In the genomic region with DNA sequence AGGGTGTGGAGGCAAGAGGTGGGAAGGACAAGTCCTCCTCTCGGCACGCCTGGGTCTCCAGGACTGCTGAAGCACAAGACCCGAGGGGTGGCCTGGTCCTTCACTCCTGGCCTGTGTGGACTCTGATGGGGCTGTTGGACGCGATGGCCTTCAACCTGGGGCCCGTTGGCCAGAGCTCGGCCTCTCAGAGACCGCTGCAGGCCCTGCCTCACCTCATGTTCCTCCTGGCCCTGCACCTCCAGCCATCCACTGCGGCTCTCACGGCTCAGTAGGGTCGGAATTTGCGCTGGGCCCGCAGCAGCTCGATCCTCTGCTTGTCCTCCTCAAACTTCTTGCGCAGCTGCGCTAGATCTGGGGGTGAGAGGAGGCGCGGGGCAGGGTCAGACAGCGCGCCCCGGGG, we compare ENCODE assay signal across 8 cellular contexts. TPM values are rescaled to one million over a fixed set of nuclear protein-coding genes. Genes with fewer than 3 reads are reported as not detected.
DNase-seq lines count a peak whose midpoint lies in the region; ATAC-seq, FAIRE-seq and TF ChIP-seq lines count a peak whose summit lies in the region.
"Not testable (repeated sequence)": the region's sequence is repeated elsewhere in the genome, so short reads cannot be mapped to it uniquely, and the experiment has no call there.
"Had no signal": no experiment of that assay in that cellular context is flagged by ENCODE, and none has a peak within 500 bp of the region (broad histone marks: within the 10 kb centered on the region; RNA-seq: fewer than 3 reads in every experiment).

No MANE protein-coding gene starts in this region.

- not testable (repeated sequence) for ATAC-seq in K562, left ventricle myocardium superior, HepG2, lower lobe of right lung

- TF ChIP-seq CTCF in K562 (IDR thresholded peaks at IDR 0.05 in 2 of 3, conservative IDR thresholded peaks at IDR 0.05 in 1 of 3; ENCODE audit: insufficient read depth in 2 of 3, low read depth in 1 of 3, low read length in 3 of 3); left ventricle myocardium inferior (IDR thresholded peaks at IDR 0.05; ENCODE audit: borderline replicate concordance); kidney (IDR thresholded peaks at IDR 0.05; ENCODE audit: borderline replicate concordance, extremely low read depth, insufficient read depth); HepG2 (CRISPR knock-in tag; IDR thresholded peaks at IDR 0.05); lower lobe of right lung (IDR thresholded peaks at IDR 0.05): not testable (repeated sequence)

- WGBS in K562 (ENCODE audit: insufficient coverage, low coverage, missing lambda C conversion rate) = 93% methylated on average over 9 of the region's 21 CpGs
- 98% methylated on average over 7 of the region's 21 CpGs for WGBS in HepG2 (ENCODE audit: low lambda C conversion rate)

- not testable (repeated sequence) for H3K9me1 ChIP-seq in K562 (ENCODE audit: control insufficient read depth, insufficient read depth, low read length)

- not testable (repeated sequence) for TF ChIP-seq EP300 in K562 (IDR thresholded peaks at IDR 0.05; ENCODE audit: low read length); HepG2 (IDR thresholded peaks at IDR 0.05; ENCODE audit: low read depth in 2 of 2, low read length in 2 of 2); HepG2 (CRISPR knock-in tag; IDR thresholded peaks at IDR 0.05; ENCODE audit: borderline replicate concordance)

- H3K27me3 ChIP-seq in K562 (ENCODE audit: control insufficient read depth in 2 of 2, insufficient read depth in 2 of 2, low read length in 2 of 2); left ventricle myocardium inferior (ENCODE audit: low read depth); HepG2 (ENCODE audit: control insufficient read depth in 1 of 2, insufficient read depth in 2 of 2, low read length in 2 of 2); lower lobe of right lung (ENCODE audit: low read depth): not testable (repeated sequence)

- not testable (repeated sequence) for BruUV-seq in K562 (replicated peaks; lab: Mats Ljungman, UMichigan); HepG2 (replicated peaks; lab: Mats Ljungman, UMichigan)

- not testable (repeated sequence) for TF ChIP-seq RAD21 in K562 (CRISPR knock-in tag; conservative IDR thresholded peaks at IDR 0.05 in 1 of 2, IDR thresholded peaks at IDR 0.05 in 1 of 2); HepG2 (CRISPR knock-in tag; IDR thresholded peaks at IDR 0.05)

- H3K4me3 ChIP-seq in K562; left ventricle myocardium inferior; kidney (ENCODE audit: low read length in 2 of 2); HepG2 (replicated peaks in 1 of 3; ENCODE audit: insufficient read depth in 1 of 3, low read depth in 2 of 3, low read length in 3 of 3); lower lobe of right lung: not testable (repeated sequence)

- peaks cover 0 to 16% of the 10 kb centered on the region in 2 experiments; a peak in 2 of 5 replicates for H3K4me1 ChIP-seq in K562 (replicated peaks in 1 of 2; ENCODE audit: control insufficient read depth in 2 of 2, insufficient read depth in 2 of 2, low read length in 2 of 2)
- H3K4me1 ChIP-seq in left ventricle myocardium inferior; kidney (ENCODE audit: control insufficient read depth in 1 of 2, insufficient read depth in 1 of 2, low read depth in 1 of 2, low read length in 2 of 2); HepG2 (ENCODE audit: insufficient read depth, low read length); lower lobe of right lung: not testable (repeated sequence)

- H4K20me1 ChIP-seq in K562 (replicated peaks; ENCODE audit: control insufficient read depth, insufficient read depth, low read length); HepG2 (ENCODE audit: insufficient read depth, low read length): not testable (repeated sequence)

- not testable (repeated sequence) for H3K27ac ChIP-seq in K562 (ENCODE audit: extremely low read depth, low read depth, low read length); kidney (ENCODE audit: low read depth in 2 of 2, low read length in 2 of 2); HepG2 (ENCODE audit: extremely low read length, insufficient read depth, low read length)
- H3K27ac ChIP-seq in left ventricle myocardium inferior (replicated peaks) = peak overlapping the region; percentile 57
- peak overlapping the region; percentile 18 for H3K27ac ChIP-seq in lower lobe of right lung

- not testable (repeated sequence) for H3K9me3 ChIP-seq in K562 (replicated peaks; ENCODE audit: control insufficient read depth, insufficient read depth, low read depth, low read length); left ventricle myocardium inferior (replicated peaks); kidney (ENCODE audit: control insufficient read depth in 1 of 2, low read length in 2 of 2); HepG2 (ENCODE audit: low read length); lower lobe of right lung

- not testable (repeated sequence) for H2AFZ ChIP-seq in K562 (ENCODE audit: low read depth, low read length); HepG2 (ENCODE audit: low read length)

- H3K36me3 ChIP-seq in K562 (ENCODE audit: control insufficient read depth, insufficient read depth, low read length) (peaks cover 43% of the 10 kb centered on the region; the same call in 1 of the 3 replicates), left ventricle myocardium inferior (peaks cover 57% of the 10 kb centered on the region), HepG2 (replicated peaks in 1 of 2; ENCODE audit: control insufficient read depth in 1 of 2, insufficient read depth in 2 of 2, low read length in 2 of 2) (peaks cover 8 to 24% of the 10 kb centered on the region in 2 experiments; a peak in 4 of 5 replicates), lower lobe of right lung (peaks cover 57% of the 10 kb centered on the region)
- not testable (repeated sequence) for H3K36me3 ChIP-seq in kidney (ENCODE audit: control insufficient read depth in 1 of 2, insufficient read depth in 2 of 2, low read length in 2 of 2)

- not testable (repeated sequence) for H3K79me2 ChIP-seq in K562 (ENCODE audit: control insufficient read depth, insufficient read depth, low read length); HepG2 (ENCODE audit: insufficient read depth, low read length)

- in situ Hi-C loops in K562 (cut with MboI); HepG2 (cut with HindIII; ENCODE audit: extremely low pct_ligation_motif_present, low pct_unique_long_range_greater_than_20kb): not testable (repeated sequence)

- DNase-seq in K562 (ENCODE audit: extremely low read depth in 1 of 4, low spot score in 3 of 4); left ventricle myocardium inferior; HepG2 (ENCODE audit: low spot score); lower lobe of right lung: not testable (repeated sequence)
- DNase-seq in left ventricle myocardium superior (peak; percentile 20), kidney (peak; percentile 32)

- intact Hi-C loops in K562 (cut with micrococcal nuclease); left ventricle myocardium inferior (cut with micrococcal nuclease); left ventricle myocardium superior (cut with micrococcal nuclease); kidney (cut with DNase I); HepG2 (cut with micrococcal nuclease; ENCODE audit: unreplicated experiment); lower lobe of right lung (cut with DNase I): not testable (repeated sequence)

- peak; percentile 59 for TF ChIP-seq POLR2A in K562 (conservative IDR thresholded peaks at IDR 0.05)
- not testable (repeated sequence) for TF ChIP-seq POLR2A in HepG2 (IDR thresholded peaks at IDR 0.05; ENCODE audit: insufficient read depth in 1 of 2, low read depth in 2 of 2, low read length in 2 of 2)

- H3K9ac ChIP-seq in K562 (ENCODE audit: insufficient read depth in 1 of 2, low read depth in 2 of 2, low read length in 2 of 2); kidney (ENCODE audit: low read length in 2 of 2); HepG2 (ENCODE audit: insufficient read depth, low read depth, low read length): not testable (repeated sequence)

- FAIRE-seq in K562 (lab: Jason Lieb, UNC); kidney (lab: Jason Lieb, UNC); HepG2 (lab: Jason Lieb, UNC): not testable (repeated sequence)

- POLR2A ChIA-PET in K562 (lab: Yijun Ruan, JAX); HepG2 (lab: Yijun Ruan, JAX): not testable (repeated sequence)

- H3K4me2 ChIP-seq in K562 (ENCODE audit: insufficient read depth, low read length); HepG2 (ENCODE audit: low read depth, low read length): not testable (repeated sequence)

- CTCF ChIA-PET in K562 (lab: Yijun Ruan, JAX; ENCODE audit: low intra/inter-chr PET ratio); HepG2 (lab: Yijun Ruan, JAX; ENCODE audit: low intra/inter-chr PET ratio, low total read pairs): not testable (repeated sequence)

RNA-seq across cellular contexts. Expression of a gene that starts 20.7 kb away (rescaled TPM):
- 26.6 and 59.0 TPM in 2 replicates for total RNA-seq in K562 (2011; cell fraction: chromatin; rRNA removed; ENCODE audit: low replicate concordance)
- 39.4 and 42.1 TPM in 2 replicates for total RNA-seq in K562 (2011; cell fraction: nucleolus; rRNA removed)
- 33.8 and 38.9 TPM in 2 replicates for total RNA-seq in K562 (2011; cell fraction: nucleoplasm; rRNA removed)
- 25.2 and 29.1 TPM in 2 replicates for total RNA-seq in K562 (2014; rRNA removed)
- total RNA-seq in K562 (2014; rRNA removed; fragmentation: Illumina TruSeq; extraction: Trizol) = 20.1 and 22.6 TPM in 2 replicates
- 19.3 and 22.6 TPM in 2 replicates for total RNA-seq in K562 (2015; rRNA removed; fragmentation: Illumina TruSeq; extraction: Trizol)
- total RNA-seq in K562 (2021) = 19.9 and 21.9 TPM in 2 replicates
- polyA plus RNA-seq in K562 (2011; rRNA removed) = 51.9 and 62.6 TPM in 2 replicates
- polyA plus RNA-seq in K562 (2011; cell fraction: cytosol; rRNA removed) = 35.5 and 56.3 TPM in 2 replicates
- polyA plus RNA-seq in K562 (2011; cell fraction: nucleus; rRNA removed) = 74.9 and 83.4 TPM in 2 replicates
- 13.3 and 21.9 TPM in 2 replicates for polyA plus RNA-seq in K562 (2012)
- 32.2 and 35.0 TPM in 2 replicates for polyA plus RNA-seq in K562 (2014; fragmentation: Illumina TruSeq; extraction: Trizol)
- polyA plus RNA-seq in K562 (2014; fragmentation: Nextera tagmentation; extraction: Ambion mirVana) = 10 to 100 TPM; 24.6 to 28.3 TPM
- polyA plus RNA-seq in K562 (2014; rRNA removed) = 33.6 and 33.8 TPM in 2 replicates
- 17.8 and 23.1 TPM in 2 replicates for polyA minus RNA-seq in K562 (2011; rRNA and poly(A)+ RNA removed)
- polyA minus RNA-seq in K562 (2011; cell fraction: cytosol; rRNA and poly(A)+ RNA removed) = 7.9 and 15.3 TPM in 2 replicates
- 15.2 and 19.3 TPM in 2 replicates for polyA minus RNA-seq in K562 (2011; cell fraction: nucleus; rRNA and poly(A)+ RNA removed)
- total RNA-seq in left ventricle myocardium inferior = 3.5 TPM
- total RNA-seq in left ventricle myocardium superior = 1.6 TPM
- total RNA-seq in kidney = 3.1 TPM
- polyA plus RNA-seq in kidney (ENCODE audit: insufficient read depth, low read depth, low replicate concordance) = 4.9 TPM
- total RNA-seq in HepG2 (2016; rRNA removed; fragmentation: Illumina TruSeq; extraction: Trizol) = 1.0 and 1.6 TPM in 2 replicates
- total RNA-seq in HepG2 (2016; cell fraction: cytosol; rRNA removed; fragmentation: Illumina TruSeq; extraction: Trizol; ENCODE audit: low read depth) = 0.97 TPM in 1 of 2 replicates, not detected in the other
- total RNA-seq in HepG2 (2016; cell fraction: insoluble cytoplasmic fraction; rRNA removed; fragmentation: Illumina TruSeq; extraction: Trizol) = 1.1 and 1.5 TPM in 2 replicates
- total RNA-seq in HepG2 (2016; cell fraction: membrane; rRNA removed; fragmentation: Illumina TruSeq; extraction: Trizol) = 0.40 and 0.59 TPM in 2 replicates
- 1.0 and 1.2 TPM in 2 replicates for total RNA-seq in HepG2 (2016; cell fraction: nucleus; rRNA removed; fragmentation: Illumina TruSeq; extraction: Trizol)
- 1.8 and 3.3 TPM in 2 replicates for polyA plus RNA-seq in HepG2 (2011; rRNA removed)
- 1.6 and 1.9 TPM in 2 replicates for polyA plus RNA-seq in HepG2 (2011; cell fraction: cytosol; rRNA removed)
- 2.1 and 3.0 TPM in 2 replicates for polyA plus RNA-seq in HepG2 (2011; cell fraction: nucleus; rRNA removed)
- 1.1 and 1.9 TPM in 2 replicates for polyA plus RNA-seq in HepG2 (2012)
- 0.24 and 0.26 TPM in 2 replicates for polyA plus RNA-seq in HepG2 (2016; cell fraction: cytosol; fragmentation: Illumina TruSeq; extraction: Trizol; ENCODE audit: low read depth)
- polyA plus RNA-seq in HepG2 (2016; cell fraction: insoluble cytoplasmic fraction; fragmentation: Illumina TruSeq; extraction: Trizol; ENCODE audit: low read depth) = 2.1 and 2.3 TPM in 2 replicates
- polyA plus RNA-seq in HepG2 (2016; cell fraction: membrane; fragmentation: Illumina TruSeq; extraction: Trizol; ENCODE audit: low read depth) = 0.35 and 0.66 TPM in 2 replicates
- polyA plus RNA-seq in HepG2 (2016; cell fraction: nucleus; fragmentation: Illumina TruSeq; extraction: Trizol; ENCODE audit: insufficient read depth, low read depth) = 0.92 and 1.8 TPM in 2 replicates
- polyA minus RNA-seq in HepG2 (2011; rRNA and poly(A)+ RNA removed; ENCODE audit: low replicate concordance) = 0.44 TPM in 1 of 2 replicates, not detected in the other
- not detected in 2 replicates for polyA minus RNA-seq in HepG2 (2011; cell fraction: cytosol; rRNA and poly(A)+ RNA removed)
- polyA minus RNA-seq in HepG2 (2011; cell fraction: nucleus; rRNA and poly(A)+ RNA removed) = 0.99 and 1.3 TPM in 2 replicates
- 1.6 TPM for total RNA-seq in lower lobe of right lung
- total RNA-seq: A172; CD4-positive, CD25-positive, alpha-beta regulatory T cell had no signal

RNA-seq across cellular contexts. Expression of a gene that starts 40.2 kb away (rescaled TPM):
- total RNA-seq in K562 (2011; cell fraction: chromatin; rRNA removed; ENCODE audit: low replicate concordance) = 48.1 and 83.3 TPM in 2 replicates
- total RNA-seq in K562 (2011; cell fraction: nucleolus; rRNA removed) = 38.3 and 41.5 TPM in 2 replicates
- 41.4 and 45.6 TPM in 2 replicates for total RNA-seq in K562 (2011; cell fraction: nucleoplasm; rRNA removed)
- total RNA-seq in K562 (2014; rRNA removed) (24.9 and 39.1 TPM in 2 replicates), K562 (2014; rRNA removed; fragmentation: Illumina TruSeq; extraction: Trizol) (23.5 and 24.1 TPM in 2 replicates), K562 (2015; rRNA removed; fragmentation: Illumina TruSeq; extraction: Trizol) (25.5 and 26.3 TPM in 2 replicates), K562 (2021) (47.3 and 53.6 TPM in 2 replicates), left ventricle myocardium inferior (35.2 TPM), left ventricle myocardium superior (39.4 TPM), kidney (67.9 TPM), HepG2 (2016; rRNA removed; fragmentation: Illumina TruSeq; extraction: Trizol) (47.4 and 64.1 TPM in 2 replicates), lower lobe of right lung (75.0 TPM)
- polyA plus RNA-seq in K562 (2011; rRNA removed) (44.4 and 53.8 TPM in 2 replicates), K562 (2014; fragmentation: Illumina TruSeq; extraction: Trizol) (47.7 and 53.0 TPM in 2 replicates), K562 (2014; fragmentation: Nextera tagmentation; extraction: Ambion mirVana) (10 to 100 TPM; 14.3 to 22.3 TPM), K562 (2014; rRNA removed) (39.8 and 45.4 TPM in 2 replicates), kidney (ENCODE audit: insufficient read depth, low read depth, low replicate concordance) (44.1 TPM), HepG2 (2011; rRNA removed) (45.8 and 50.1 TPM in 2 replicates)
- 32.6 and 35.2 TPM in 2 replicates for polyA plus RNA-seq in K562 (2011; cell fraction: cytosol; rRNA removed)
- 57.4 and 60.2 TPM in 2 replicates for polyA plus RNA-seq in K562 (2011; cell fraction: nucleus; rRNA removed)
- 44.3 and 46.7 TPM in 2 replicates for polyA plus RNA-seq in K562 (2012)
- 28.0 and 31.6 TPM in 2 replicates for polyA minus RNA-seq in K562 (2011; rRNA and poly(A)+ RNA removed)
- 18.9 and 27.0 TPM in 2 replicates for polyA minus RNA-seq in K562 (2011; cell fraction: cytosol; rRNA and poly(A)+ RNA removed)
- 13.5 and 18.8 TPM in 2 replicates for polyA minus RNA-seq in K562 (2011; cell fraction: nucleus; rRNA and poly(A)+ RNA removed)
- 6.4 and 8.7 TPM in 2 replicates for total RNA-seq in HepG2 (2016; cell fraction: cytosol; rRNA removed; fragmentation: Illumina TruSeq; extraction: Trizol; ENCODE audit: low read depth)
- total RNA-seq in HepG2 (2016; cell fraction: insoluble cytoplasmic fraction; rRNA removed; fragmentation: Illumina TruSeq; extraction: Trizol) = 45.0 and 57.8 TPM in 2 replicates
- 23.2 TPM in 2 replicates for total RNA-seq in HepG2 (2016; cell fraction: membrane; rRNA removed; fragmentation: Illumina TruSeq; extraction: Trizol)
- total RNA-seq in HepG2 (2016; cell fraction: nucleus; rRNA removed; fragmentation: Illumina TruSeq; extraction: Trizol) = 32.4 and 36.4 TPM in 2 replicates
- 28.7 TPM in 2 replicates for polyA plus RNA-seq in HepG2 (2011; cell fraction: cytosol; rRNA removed)
- polyA plus RNA-seq in HepG2 (2011; cell fraction: nucleus; rRNA removed) = 70.7 and 76.7 TPM in 2 replicates
- 62.0 and 63.4 TPM in 2 replicates for polyA plus RNA-seq in HepG2 (2012)
- 5.1 and 6.4 TPM in 2 replicates for polyA plus RNA-seq in HepG2 (2016; cell fraction: cytosol; fragmentation: Illumina TruSeq; extraction: Trizol; ENCODE audit: low read depth)
- 59.1 and 66.7 TPM in 2 replicates for polyA plus RNA-seq in HepG2 (2016; cell fraction: insoluble cytoplasmic fraction; fragmentation: Illumina TruSeq; extraction: Trizol; ENCODE audit: low read depth)
- polyA plus RNA-seq in HepG2 (2016; cell fraction: membrane; fragmentation: Illumina TruSeq; extraction: Trizol; ENCODE audit: low read depth) = 14.0 and 14.8 TPM in 2 replicates
- polyA plus RNA-seq in HepG2 (2016; cell fraction: nucleus; fragmentation: Illumina TruSeq; extraction: Trizol; ENCODE audit: insufficient read depth, low read depth) = 53.9 and 54.2 TPM in 2 replicates
- polyA minus RNA-seq in HepG2 (2011; rRNA and poly(A)+ RNA removed; ENCODE audit: low replicate concordance) = 46.1 and 58.4 TPM in 2 replicates
- polyA minus RNA-seq in HepG2 (2011; cell fraction: cytosol; rRNA and poly(A)+ RNA removed) = 29.3 and 32.2 TPM in 2 replicates
- polyA minus RNA-seq in HepG2 (2011; cell fraction: nucleus; rRNA and poly(A)+ RNA removed) = 33.0 and 36.7 TPM in 2 replicates

RNA-seq across cellular contexts. Expression of a gene that starts 54.9 kb away (rescaled TPM):
- total RNA-seq in K562 (2011; cell fraction: chromatin; rRNA removed; ENCODE audit: low replicate concordance) = 17.1 and 44.0 TPM in 2 replicates
- total RNA-seq in K562 (2011; cell fraction: nucleolus; rRNA removed) = 34.3 and 41.7 TPM in 2 replicates
- total RNA-seq in K562 (2011; cell fraction: nucleoplasm; rRNA removed) = 23.6 and 25.4 TPM in 2 replicates
- total RNA-seq in K562 (2014; rRNA removed) (42.3 and 48.9 TPM in 2 replicates), K562 (2014; rRNA removed; fragmentation: Illumina TruSeq; extraction: Trizol) (29.7 and 34.6 TPM in 2 replicates), K562 (2015; rRNA removed; fragmentation: Illumina TruSeq; extraction: Trizol) (39.7 and 40.3 TPM in 2 replicates), K562 (2021) (74.1 and 82.6 TPM in 2 replicates), left ventricle myocardium inferior (15.8 TPM), left ventricle myocardium superior (16.0 TPM), kidney (35.2 TPM), HepG2 (2016; rRNA removed; fragmentation: Illumina TruSeq; extraction: Trizol) (41.6 and 48.6 TPM in 2 replicates), lower lobe of right lung (34.4 TPM)
- polyA plus RNA-seq in K562 (2011; rRNA removed) (28.3 and 39.3 TPM in 2 replicates), K562 (2014; fragmentation: Illumina TruSeq; extraction: Trizol) (51.9 and 69.1 TPM in 2 replicates), K562 (2014; fragmentation: Nextera tagmentation; extraction: Ambion mirVana) (10 to 100 TPM in 1 of 2 experiments, 1 to 10 TPM in 1; 3.4 to 12.9 TPM), K562 (2014; rRNA removed) (45.8 and 47.0 TPM in 2 replicates), kidney (ENCODE audit: insufficient read depth, low read depth, low replicate concordance) (26.3 TPM), HepG2 (2011; rRNA removed) (13.8 and 15.3 TPM in 2 replicates)
- 23.0 and 37.5 TPM in 2 replicates for polyA plus RNA-seq in K562 (2011; cell fraction: cytosol; rRNA removed)
- 14.2 and 22.3 TPM in 2 replicates for polyA plus RNA-seq in K562 (2011; cell fraction: nucleus; rRNA removed)
- 23.0 and 42.9 TPM in 2 replicates for polyA plus RNA-seq in K562 (2012)
- 13.4 and 13.8 TPM in 2 replicates for polyA minus RNA-seq in K562 (2011; rRNA and poly(A)+ RNA removed)
- polyA minus RNA-seq in K562 (2011; cell fraction: cytosol; rRNA and poly(A)+ RNA removed) = 8.6 and 16.2 TPM in 2 replicates
- polyA minus RNA-seq in K562 (2011; cell fraction: nucleus; rRNA and poly(A)+ RNA removed) = 12.3 and 13.2 TPM in 2 replicates
- 6.9 and 8.5 TPM in 2 replicates for total RNA-seq in HepG2 (2016; cell fraction: cytosol; rRNA removed; fragmentation: Illumina TruSeq; extraction: Trizol; ENCODE audit: low read depth)
- total RNA-seq in HepG2 (2016; cell fraction: insoluble cytoplasmic fraction; rRNA removed; fragmentation: Illumina TruSeq; extraction: Trizol) = 45.2 and 47.7 TPM in 2 replicates
- total RNA-seq in HepG2 (2016; cell fraction: membrane; rRNA removed; fragmentation: Illumina TruSeq; extraction: Trizol) = 19.1 and 19.5 TPM in 2 replicates
- 21.2 and 24.0 TPM in 2 replicates for total RNA-seq in HepG2 (2016; cell fraction: nucleus; rRNA removed; fragmentation: Illumina TruSeq; extraction: Trizol)
- polyA plus RNA-seq in HepG2 (2011; cell fraction: cytosol; rRNA removed) = 11.4 and 15.1 TPM in 2 replicates
- 9.3 and 9.5 TPM in 2 replicates for polyA plus RNA-seq in HepG2 (2011; cell fraction: nucleus; rRNA removed)
- 12.1 and 13.0 TPM in 2 replicates for polyA plus RNA-seq in HepG2 (2012)
- 6.2 and 6.7 TPM in 2 replicates for polyA plus RNA-seq in HepG2 (2016; cell fraction: cytosol; fragmentation: Illumina TruSeq; extraction: Trizol; ENCODE audit: low read depth)
- polyA plus RNA-seq in HepG2 (2016; cell fraction: insoluble cytoplasmic fraction; fragmentation: Illumina TruSeq; extraction: Trizol; ENCODE audit: low read depth) = 42.1 and 48.9 TPM in 2 replicates
- 12.1 and 12.4 TPM in 2 replicates for polyA plus RNA-seq in HepG2 (2016; cell fraction: membrane; fragmentation: Illumina TruSeq; extraction: Trizol; ENCODE audit: low read depth)
- 46.5 and 46.7 TPM in 2 replicates for polyA plus RNA-seq in HepG2 (2016; cell fraction: nucleus; fragmentation: Illumina TruSeq; extraction: Trizol; ENCODE audit: insufficient read depth, low read depth)
- 15.8 and 23.5 TPM in 2 replicates for polyA minus RNA-seq in HepG2 (2011; rRNA and poly(A)+ RNA removed; ENCODE audit: low replicate concordance)
- 6.8 and 7.3 TPM in 2 replicates for polyA minus RNA-seq in HepG2 (2011; cell fraction: cytosol; rRNA and poly(A)+ RNA removed)
- polyA minus RNA-seq in HepG2 (2011; cell fraction: nucleus; rRNA and poly(A)+ RNA removed) = 10.4 and 12.2 TPM in 2 replicates
